Comparison of ENCODE assay signal across 8 cellular contexts in the genomic region with DNA sequence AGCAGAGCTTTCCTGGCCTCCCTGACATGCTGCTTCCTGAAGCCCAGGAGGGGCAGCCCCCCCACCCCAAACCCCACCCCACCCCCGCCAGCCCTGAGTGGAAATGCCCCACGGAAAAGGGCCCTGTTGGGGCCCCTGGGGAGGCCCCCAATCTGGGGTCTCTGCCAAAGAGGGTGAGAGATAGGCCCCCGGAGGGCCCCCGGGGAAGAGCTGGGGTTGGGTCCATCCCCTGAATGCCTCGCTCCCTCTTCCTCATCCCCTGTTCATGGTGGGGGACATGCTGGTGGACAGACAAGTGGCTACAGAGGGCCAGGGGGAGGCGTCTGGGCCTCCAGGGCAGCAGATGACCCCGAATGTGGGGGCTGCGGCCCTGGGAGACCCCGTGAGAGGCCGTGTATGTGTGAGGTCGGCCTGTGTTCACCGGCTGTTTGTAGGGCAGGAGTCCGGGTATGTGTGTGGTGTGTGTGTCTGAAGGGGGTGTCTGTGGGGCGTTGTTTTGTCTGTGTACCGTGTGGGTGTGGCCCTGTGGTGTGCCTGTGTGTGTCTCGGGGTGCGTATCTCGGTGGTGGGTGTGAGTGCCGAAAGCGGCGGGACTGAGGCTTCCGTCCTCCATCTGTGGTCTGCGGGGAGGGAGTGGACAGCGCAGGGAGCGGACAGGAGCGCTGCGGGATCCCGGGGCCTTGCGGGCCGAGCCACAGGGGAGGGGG. TPM values are rescaled to one million over a fixed set of nuclear protein-coding genes. Genes with fewer than 3 reads are reported as not detected.
A peak's percentile ranks its signal among the peaks of the same experiment; 100 is the strongest.
DNase-seq lines count a peak whose midpoint lies in the region; ATAC-seq and TF ChIP-seq lines count a peak whose summit lies in the region.

No MANE protein-coding gene starts in this region.

- CTCF ChIA-PET in HEK293 (lab: Yijun Ruan, JAX) = interaction anchor here (0.7 to 3.8 kb wide), 8 partner anchors 10 to 479 kb away, joined by 3 to 22 read pairs (median 10); no protein-coding TSS in a partner anchor

- intact Hi-C loops in upper lobe of right lung (cut with DNase I) = no loop called here

- no peaks in the 10 kb centered on the region for H3K36me3 ChIP-seq in HEK293 (ENCODE audit: control insufficient read depth in 2 of 2, insufficient read depth in 1 of 2, low read length in 2 of 2)
- H3K36me3 ChIP-seq in mucosa of stomach (ENCODE audit: control insufficient read depth, insufficient read depth, low read length) = no peaks in the 10 kb centered on the region
- no peaks in the 10 kb centered on the region for H3K36me3 ChIP-seq in upper lobe of right lung

- ATAC-seq in upper lobe of right lung (peak; percentile 24), GM21367 (IDR thresholded peaks at IDR 0.05; ENCODE audit: unreplicated experiment) (no peak), HG03196 (IDR thresholded peaks at IDR 0.05; ENCODE audit: unreplicated experiment) (no peak)

- H3K4me3 ChIP-seq in HEK293 (ENCODE audit: low read depth, low read length) = no peak overlapping the region
- H3K4me3 ChIP-seq in mucosa of stomach (ENCODE audit: low read length) = no peak overlapping the region
- peak overlapping the region; percentile 63 for H3K4me3 ChIP-seq in upper lobe of right lung

- peak; percentile 40 for DNase-seq in activated CD4-positive, alpha-beta T cell treated with anti-CD3 and anti-CD28 coated beads for 48 hours
- DNase-seq in dermis blood vessel endothelial cell (peak; percentile 28), upper lobe of right lung (peak; percentile 75), middle frontal gyrus (ENCODE audit: extremely low spot score, low spot score) (no peak)

- H3K27me3 ChIP-seq in mucosa of stomach (ENCODE audit: control insufficient read depth, insufficient read depth, low read length) (no peaks in the 10 kb centered on the region), upper lobe of right lung (no peaks in the 10 kb centered on the region)

- no peaks in the 10 kb centered on the region for H3K9me3 ChIP-seq in HEK293 (ENCODE audit: control insufficient read depth, insufficient read depth, low read depth, low read length)
- no peaks in the 10 kb centered on the region for H3K9me3 ChIP-seq in mucosa of stomach (ENCODE audit: control insufficient read depth, low read length)
- no peaks in the 10 kb centered on the region for H3K9me3 ChIP-seq in upper lobe of right lung

- H3K4me1 ChIP-seq in HEK293 (ENCODE audit: control insufficient read depth, insufficient read depth, low read length) = no peaks in the 10 kb centered on the region; the same call in 1 of the 2 replicates
- peaks cover 65% of the 10 kb centered on the region for H3K4me1 ChIP-seq in mucosa of stomach (ENCODE audit: control insufficient read depth, insufficient read depth, low read length)
- peaks cover 31% of the 10 kb centered on the region for H3K4me1 ChIP-seq in upper lobe of right lung

- H3K9ac ChIP-seq in mucosa of stomach (ENCODE audit: low read length) = peak overlapping the region; percentile 87

- POLR2A ChIA-PET in HEK293 (lab: Yijun Ruan, JAX) = interaction anchor here (1.5 to 2.5 kb wide), 3 partner anchors 114 to 435 kb away, joined by 6 to 14 read pairs (median 7); a partner anchor contains a TSS

- H3K27ac ChIP-seq in HEK293 (ENCODE audit: extremely low read depth, low read depth, low read length) (no peak overlapping the region), upper lobe of right lung (peak overlapping the region; percentile 78)

- TF ChIP-seq CTCF in HEK293 (tag by site-specific recombination; IDR thresholded peaks at IDR 0.05) (no peak), upper lobe of right lung (IDR thresholded peaks at IDR 0.05) (no peak)

TF ChIP-seq in HEK293, 187 proteins besides CTCF, POLR2A, EP300 and RAD21:
- 0 out of 2 replicates have a peak, but pooled peaks have one; percentile 43 for TF ChIP-seq ZBTB7A (tag by site-specific recombination; IDR thresholded peaks at IDR 0.05; ENCODE audit: low read depth)
- TF ChIP-seq OSR2 (tag by site-specific recombination; IDR thresholded peaks at IDR 0.05) = no peak
- TF ChIP-seq, protein P1, sequence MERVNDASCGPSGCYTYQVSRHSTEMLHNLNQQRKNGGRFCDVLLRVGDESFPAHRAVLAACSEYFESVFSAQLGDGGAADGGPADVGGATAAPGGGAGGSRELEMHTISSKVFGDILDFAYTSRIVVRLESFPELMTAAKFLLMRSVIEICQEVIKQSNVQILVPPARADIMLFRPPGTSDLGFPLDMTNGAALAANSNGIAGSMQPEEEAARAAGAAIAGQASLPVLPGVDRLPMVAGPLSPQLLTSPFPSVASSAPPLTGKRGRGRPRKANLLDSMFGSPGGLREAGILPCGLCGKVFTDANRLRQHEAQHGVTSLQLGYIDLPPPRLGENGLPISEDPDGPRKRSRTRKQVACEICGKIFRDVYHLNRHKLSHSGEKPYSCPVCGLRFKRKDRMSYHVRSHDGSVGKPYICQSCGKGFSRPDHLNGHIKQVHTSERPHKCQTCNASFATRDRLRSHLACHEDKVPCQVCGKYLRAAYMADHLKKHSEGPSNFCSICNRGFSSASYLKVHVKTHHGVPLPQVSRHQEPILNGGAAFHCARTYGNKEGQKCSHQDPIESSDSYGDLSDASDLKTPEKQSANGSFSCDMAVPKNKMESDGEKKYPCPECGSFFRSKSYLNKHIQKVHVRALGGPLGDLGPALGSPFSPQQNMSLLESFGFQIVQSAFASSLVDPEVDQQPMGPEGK (tag by site-specific recombination; IDR thresholded peaks at IDR 0.05) = peak; percentile 40; the same call in 1 of the 2 replicates
- TF ChIP-seq ZBTB8A (tag by site-specific recombination; IDR thresholded peaks at IDR 0.05) = no peak
- TF ChIP-seq KLF8 (tag by site-specific recombination; IDR thresholded peaks at IDR 0.05) = peak; percentile 12; the same call in 1 of the 2 replicates
- TF ChIP-seq ZEB2 (tag by site-specific recombination; IDR thresholded peaks at IDR 0.05) = no peak
- TF ChIP-seq ZNF202 (tag by site-specific recombination; IDR thresholded peaks at IDR 0.05; ENCODE audit: borderline replicate concordance) = no peak
- TF ChIP-seq ZNF335 (tag by site-specific recombination; conservative IDR thresholded peaks at IDR 0.05) = peak; percentile 61
- no peak for TF ChIP-seq ZNF560 (tag by site-specific recombination; IDR thresholded peaks at IDR 0.05; ENCODE audit: borderline replicate concordance)
- TF ChIP-seq KLF9 (tag by site-specific recombination; IDR thresholded peaks at IDR 0.05; ENCODE audit: low read depth) = peak; percentile 47; the same call in 1 of the 2 replicates
- peak; percentile 41; the same call in 1 of the 2 replicates for TF ChIP-seq EGR2 (tag by site-specific recombination; IDR thresholded peaks at IDR 0.05; ENCODE audit: low read depth)
- TF ChIP-seq GLIS2 (tag by site-specific recombination; IDR thresholded peaks at IDR 0.05) = peak; percentile 40
- no peak for TF ChIP-seq ZNF274 (IDR thresholded peaks at IDR 0.05; ENCODE audit: low read length)
- TF ChIP-seq ZNF274 (tag by site-specific recombination; IDR thresholded peaks at IDR 0.05; ENCODE audit: borderline replicate concordance) = no peak
- peak; percentile 31; the same call in 1 of the 2 replicates for TF ChIP-seq ZIC2 (tag by site-specific recombination; IDR thresholded peaks at IDR 0.05)
- TF ChIP-seq ZNF302 (tag by site-specific recombination; IDR thresholded peaks at IDR 0.05; ENCODE audit: low read depth) = no peak
- TF ChIP-seq GLIS1 (tag by site-specific recombination; IDR thresholded peaks at IDR 0.05) = peak; percentile 19; the same call in 1 of the 2 replicates
- TF ChIP-seq, protein P2, sequence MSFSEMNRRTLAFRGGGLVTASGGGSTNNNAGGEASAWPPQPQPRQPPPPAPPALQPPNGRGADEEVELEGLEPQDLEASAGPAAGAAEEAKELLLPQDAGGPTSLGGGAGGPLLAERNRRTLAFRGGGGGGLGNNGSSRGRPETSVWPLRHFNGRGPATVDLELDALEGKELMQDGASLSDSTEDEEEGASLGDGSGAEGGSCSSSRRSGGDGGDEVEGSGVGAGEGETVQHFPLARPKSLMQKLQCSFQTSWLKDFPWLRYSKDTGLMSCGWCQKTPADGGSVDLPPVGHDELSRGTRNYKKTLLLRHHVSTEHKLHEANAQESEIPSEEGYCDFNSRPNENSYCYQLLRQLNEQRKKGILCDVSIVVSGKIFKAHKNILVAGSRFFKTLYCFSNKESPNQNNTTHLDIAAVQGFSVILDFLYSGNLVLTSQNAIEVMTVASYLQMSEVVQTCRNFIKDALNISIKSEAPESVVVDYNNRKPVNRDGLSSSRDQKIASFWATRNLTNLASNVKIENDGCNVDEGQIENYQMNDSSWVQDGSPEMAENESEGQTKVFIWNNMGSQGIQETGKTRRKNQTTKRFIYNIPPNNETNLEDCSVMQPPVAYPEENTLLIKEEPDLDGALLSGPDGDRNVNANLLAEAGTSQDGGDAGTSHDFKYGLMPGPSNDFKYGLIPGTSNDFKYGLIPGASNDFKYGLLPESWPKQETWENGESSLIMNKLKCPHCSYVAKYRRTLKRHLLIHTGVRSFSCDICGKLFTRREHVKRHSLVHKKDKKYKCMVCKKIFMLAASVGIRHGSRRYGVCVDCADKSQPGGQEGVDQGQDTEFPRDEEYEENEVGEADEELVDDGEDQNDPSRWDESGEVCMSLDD (tag by site-specific recombination; IDR thresholded peaks at IDR 0.05) = peak; percentile 32; the same call in 1 of the 2 replicates
- TF ChIP-seq ZFHX2 (tag by site-specific recombination; conservative IDR thresholded peaks at IDR 0.05) = peak; percentile 64
- TF ChIP-seq ZNF785 (tag by site-specific recombination; IDR thresholded peaks at IDR 0.05) = no peak

RNA-seq across cellular contexts. Expression of a gene that starts 11.3 kb away (rescaled TPM):
- total RNA-seq in dermis blood vessel endothelial cell (not detected in 2 replicates), upper lobe of right lung (not detected)

RNA-seq across cellular contexts. Expression of a gene that starts 16.3 kb away (rescaled TPM):
- total RNA-seq in dermis blood vessel endothelial cell (15.7 and 20.1 TPM in 2 replicates), upper lobe of right lung (25.6 TPM)

RNA-seq across cellular contexts. Expression of a gene that starts 32.3 kb away (rescaled TPM):
- total RNA-seq in dermis blood vessel endothelial cell (17.9 and 21.5 TPM in 2 replicates), upper lobe of right lung (16.7 TPM)

RNA-seq across cellular contexts. Expression of a gene that starts 55.8 kb away (rescaled TPM):
- total RNA-seq in dermis blood vessel endothelial cell = 0.56 and 1.2 TPM in 2 replicates
- 1.1 TPM for total RNA-seq in upper lobe of right lung
